8 cellular contexts compared by ENCODE assay signal in the genomic region with DNA sequence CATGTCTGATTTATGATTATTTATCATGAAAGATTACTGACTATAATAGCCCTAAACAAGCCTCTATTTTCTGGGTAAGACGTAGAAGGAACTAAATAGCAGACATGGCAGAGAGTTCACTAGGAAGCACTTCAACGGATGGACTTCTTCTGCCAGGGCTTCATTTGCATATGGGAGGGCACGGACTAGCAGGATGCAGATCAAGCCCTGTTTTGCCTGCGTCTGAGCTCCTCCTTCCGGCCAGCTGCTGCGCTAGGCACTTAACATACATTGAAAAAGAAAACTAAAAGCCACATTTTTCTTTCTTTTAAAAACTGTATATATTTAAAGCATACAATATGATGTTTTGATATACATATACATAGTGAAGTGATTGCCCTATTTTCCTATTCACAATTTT.
A peak's percentile ranks its signal among the peaks of the same experiment; 100 is the strongest.
DNase-seq lines count a peak whose midpoint lies in the region; ATAC-seq and TF ChIP-seq lines count a peak whose summit lies in the region.

No MANE protein-coding gene starts in this region.

- H3K9me3 ChIP-seq in osteoblast (ENCODE audit: low read depth, low read length) (no peaks in the 10 kb centered on the region), colonic mucosa (no peaks in the 10 kb centered on the region)

- H3K9ac ChIP-seq in mesendoderm (ENCODE audit: low read length) (no peak overlapping the region), colonic mucosa (ENCODE audit: low read depth in 2 of 2, low read length in 2 of 2) (no peak overlapping the region)

- H3K36me3 ChIP-seq in mesendoderm (ENCODE audit: control insufficient read depth, insufficient read depth, low read length) (no peaks in the 10 kb centered on the region), osteoblast (ENCODE audit: insufficient read depth, low read length) (no peaks in the 10 kb centered on the region), colonic mucosa (no peaks in the 10 kb centered on the region)

- H3K27ac ChIP-seq in mesendoderm (ENCODE audit: low read depth, low read length) (no peak overlapping the region), osteoblast (ENCODE audit: low read depth, low read length) (no peak overlapping the region), colonic mucosa (no peak overlapping the region)

- ATAC-seq in GM18499 (IDR thresholded peaks at IDR 0.05; ENCODE audit: insufficient read depth, unreplicated experiment): peak; percentile 96
- peak; percentile 85 for ATAC-seq in HG02759 (IDR thresholded peaks at IDR 0.05; ENCODE audit: unreplicated experiment)

- no peak overlapping the region for H2BK15ac ChIP-seq in mesendoderm (replicated peaks; ENCODE audit: low read depth)

- no peak overlapping the region for H3K4ac ChIP-seq in mesendoderm (ENCODE audit: low read depth, low read length)

- H4K8ac ChIP-seq in mesendoderm (ENCODE audit: low read depth, low read length): no peak overlapping the region

- no peak overlapping the region for H3K18ac ChIP-seq in mesendoderm (ENCODE audit: low read length)

- no peak overlapping the region for H3K23ac ChIP-seq in mesendoderm (ENCODE audit: low read length)

- H4K5ac ChIP-seq in mesendoderm (ENCODE audit: low read length): no peak overlapping the region

- H3K4me2 ChIP-seq in mesendoderm (ENCODE audit: low read length) (no peak overlapping the region), osteoblast (ENCODE audit: insufficient read depth, low read length) (no peak overlapping the region)

- H3K79me2 ChIP-seq in mesendoderm (ENCODE audit: control insufficient read depth, insufficient read depth, low read length) (no peaks in the 10 kb centered on the region), osteoblast (ENCODE audit: insufficient read depth, low read length) (no peaks in the 10 kb centered on the region)

- in situ Hi-C loops in T47D (cut with HindIII; ENCODE audit: low pct_unique_long_range_greater_than_20kb, low sequenced_read_pairs): no loop called here

- H3K56ac ChIP-seq in mesendoderm (ENCODE audit: low read length): no peak overlapping the region

- H2AK5ac ChIP-seq in mesendoderm (ENCODE audit: low read length): no peak overlapping the region

- no peaks in the 10 kb centered on the region for H3K4me1 ChIP-seq in mesendoderm (ENCODE audit: control insufficient read depth, low read depth, low read length)
- no peaks in the 10 kb centered on the region for H3K4me1 ChIP-seq in osteoblast (ENCODE audit: insufficient read depth, low read length)
- H3K4me1 ChIP-seq in colonic mucosa: no peaks in the 10 kb centered on the region

- H2BK5ac ChIP-seq in mesendoderm (ENCODE audit: low read length): no peak overlapping the region

- no peaks in the 10 kb centered on the region for H3K27me3 ChIP-seq in mesendoderm (ENCODE audit: insufficient read depth, low read length, poor library complexity)
- H3K27me3 ChIP-seq in osteoblast (ENCODE audit: insufficient read depth, low read length): no peaks in the 10 kb centered on the region
- no peaks in the 10 kb centered on the region for H3K27me3 ChIP-seq in colonic mucosa

- no peaks in the 10 kb centered on the region for H3K79me1 ChIP-seq in mesendoderm (ENCODE audit: low read length)

- DNase-seq in NCI-H2227 treated with DMSO at 0.1 percent for 48 hours (lab: John Stamatoyannopoulos, UW) (peak; percentile 37), T47D (ENCODE audit: low read depth in 1 of 2, low spot score in 1 of 2) (peak; percentile 9 to 76), mesendoderm (peak; percentile 75), osteoblast (ENCODE audit: insufficient read length, low spot score, missing footprints) (no peak), HK-2 (ENCODE audit: unreplicated experiment) (no peak), colonic mucosa (no peak)

- H2AFZ ChIP-seq in osteoblast (ENCODE audit: low read length): no peak overlapping the region

- WGBS in mesendoderm (ENCODE audit: extremely low coverage, insufficient coverage, low lambda C conversion rate): no CpG with 5 or more reads among the region's 6 CpGs

- intact Hi-C loops in colonic mucosa (cut with DNase I): no loop called here

- TF ChIP-seq CTCF in osteoblast (IDR thresholded peaks at IDR 0.05; ENCODE audit: extremely low read depth, low read depth, low read length): no peak
- TF ChIP-seq CTCF in colonic mucosa (IDR thresholded peaks at IDR 0.05): no peak

- no peak overlapping the region for H3K4me3 ChIP-seq in mesendoderm (ENCODE audit: low read length)
- no peak overlapping the region for H3K4me3 ChIP-seq in osteoblast (ENCODE audit: insufficient read depth, low read length)
- H3K4me3 ChIP-seq in colonic mucosa: no peak overlapping the region

- H4K20me1 ChIP-seq in osteoblast (ENCODE audit: insufficient read depth, low read length): no peaks in the 10 kb centered on the region

- no peak overlapping the region for H2BK120ac ChIP-seq in mesendoderm (ENCODE audit: low read depth, low read length)

Comparison
In these comparisons a context has a peak if more than half of its experiments do, and no peak if none do; other contexts are left out.
1. DNase-seq: peak in NCI-H2227 treated with DMSO at 0.1 percent for 48 hours (single experiment), T47D (2 of 2) and mesendoderm (single experiment); none in osteoblast (single experiment), HK-2 (single experiment) and colonic mucosa (single experiment).